Comparison of ENCODE assay signal across 9 cellular contexts in the genomic region with DNA sequence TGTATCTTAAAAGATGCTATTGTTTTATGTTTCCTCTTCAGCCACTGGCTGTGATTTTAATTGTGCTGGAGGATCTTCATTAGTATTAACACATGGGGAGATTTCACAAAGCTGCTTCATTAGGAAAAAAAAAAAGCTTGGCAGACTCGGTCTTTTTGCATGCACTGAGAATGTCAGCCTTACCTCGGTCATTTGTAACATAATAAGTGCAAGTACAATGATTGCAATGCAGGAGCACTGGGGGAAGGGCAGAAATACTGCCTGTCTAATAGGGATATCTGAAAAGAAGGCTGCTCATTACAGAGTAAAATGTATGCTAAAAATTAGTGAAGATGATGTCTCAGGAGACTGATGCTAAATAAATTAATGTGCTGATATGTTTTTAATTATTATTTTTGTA. TPM values are rescaled to one million over a fixed set of nuclear protein-coding genes. Genes with fewer than 3 reads are reported as not detected.
DNase-seq lines count a peak whose midpoint lies in the region; ATAC-seq and TF ChIP-seq lines count a peak whose summit lies in the region.
"Had no signal": no experiment of that assay in that cellular context is flagged by ENCODE, and none has a peak within 500 bp of the region (broad histone marks: within the 10 kb centered on the region; RNA-seq: fewer than 3 reads in every experiment).

No MANE protein-coding gene starts in this region.

- H3K9ac ChIP-seq in neural cell (ENCODE audit: low read length), result peak overlapping the region; percentile 94

- H4K20me1 ChIP-seq in neural cell (ENCODE audit: insufficient read depth), result no peaks in the 10 kb centered on the region

- no peaks in the 10 kb centered on the region for H3K9me3 ChIP-seq in neural cell (ENCODE audit: low read length)

- no peaks in the 10 kb centered on the region for H3K36me3 Mint-ChIP-seq in activated T-cell treated with anti-CD3 and anti-CD28 coated beads, Interleukin-2, amount 50 U/mL, for 4 hours (ENCODE audit: insufficient read depth)
- peaks cover 2% of the 10 kb centered on the region for H3K36me3 Mint-ChIP-seq in activated T-cell treated with anti-CD3 and anti-CD28 coated beads, Interleukin-2, amount 50 U/mL, for 24 hours (ENCODE audit: low read depth)
- H3K36me3 Mint-ChIP-seq: activated naive CD8-positive, alpha-beta T cell treated with anti-CD3 and anti-CD28 coated beads, Interleukin-2, amount 10 ng/mL, durations not matched to agents 7 days and 5 days had no signal

- no peak for ATAC-seq in activated T-cell treated with anti-CD3 and anti-CD28 coated beads, Interleukin-2, amount 50 U/mL, for 4 hours

- TF ChIP-seq CTCF in neural cell (IDR thresholded peaks at IDR 0.05; ENCODE audit: poor library complexity, severe bottlenecking), result no peak

- H3K27ac Mint-ChIP-seq in activated T-cell treated with anti-CD3 and anti-CD28 coated beads, Interleukin-2, amount 50 U/mL, for 24 hours, result no peak overlapping the region
- H3K27ac Mint-ChIP-seq: activated naive CD8-positive, alpha-beta T cell treated with anti-CD3 and anti-CD28 coated beads, Interleukin-2, amount 10 ng/mL, durations not matched to agents 7 days and 5 days had no signal

- H2AFZ ChIP-seq in neural cell (ENCODE audit: low read depth, low read length), result no peak overlapping the region

- peak; percentile 48 for DNase-seq in DMS153 treated with DMSO at 0.1 percent for 48 hours (lab: John Stamatoyannopoulos, UW; ENCODE audit: unreplicated experiment)
- DNase-seq in NCI-H2107 treated with DMSO at 0.1 percent for 48 hours (lab: John Stamatoyannopoulos, UW; ENCODE audit: unreplicated experiment), result peak; percentile 68
- DNase-seq in cerebellar cortex (ENCODE audit: low spot score), result peak; percentile 78
- DNase-seq in activated T-cell treated with anti-CD3 and anti-CD28 coated beads, Interleukin-2, amount 50 U/mL, for 4 hours, result no peak
- DNase-seq in T-helper 9 cell, result no peak
- DNase-seq in activated T-cell treated with anti-CD3 and anti-CD28 coated beads, Interleukin-2, amount 50 U/mL, for 24 hours, result no peak
- DNase-seq in stimulated activated CD8-positive, alpha-beta memory T cell treated with anti-CD3 and anti-CD28 coated beads, Interleukin-4, amount 100 ng/mL, for 48 hours, result no peak
- DNase-seq: activated naive CD8-positive, alpha-beta T cell treated with anti-CD3 and anti-CD28 coated beads, Interleukin-2, amount 10 ng/mL, durations not matched to agents 7 days and 5 days had no signal

- peak overlapping the region; percentile 77 for H3K4me3 ChIP-seq in neural cell (ENCODE audit: low read length)

- no peaks in the 10 kb centered on the region for H3K36me3 ChIP-seq in neural cell (ENCODE audit: insufficient read depth, low read length)

- no peak for TF ChIP-seq EP300 in neural cell (conservative IDR thresholded peaks at IDR 0.05; ENCODE audit: poor library complexity, severe bottlenecking)

- H3K9me2 ChIP-seq in neural cell (ENCODE audit: insufficient read depth, low read length), result no peaks in the 10 kb centered on the region

- H3K27me3 Mint-ChIP-seq in activated T-cell treated with anti-CD3 and anti-CD28 coated beads, Interleukin-2, amount 50 U/mL, for 4 hours (ENCODE audit: low read depth), result peaks cover 18% of the 10 kb centered on the region
- H3K27me3 Mint-ChIP-seq in activated T-cell treated with anti-CD3 and anti-CD28 coated beads, Interleukin-2, amount 50 U/mL, for 24 hours, result peaks cover 33% of the 10 kb centered on the region

- H3K4me2 ChIP-seq in neural cell (ENCODE audit: low read length), result peak overlapping the region; percentile 49

- H3K27me3 ChIP-seq in neural cell (ENCODE audit: insufficient read depth, low read depth, low read length), result no peaks in the 10 kb centered on the region

- peaks cover 8% of the 10 kb centered on the region for H3K4me1 Mint-ChIP-seq in activated T-cell treated with anti-CD3 and anti-CD28 coated beads, Interleukin-2, amount 50 U/mL, for 4 hours (ENCODE audit: low read depth)
- H3K4me1 Mint-ChIP-seq in activated T-cell treated with anti-CD3 and anti-CD28 coated beads, Interleukin-2, amount 50 U/mL, for 24 hours (ENCODE audit: low read depth), result peaks cover 14% of the 10 kb centered on the region

- no peak for TF ChIP-seq RAD21 in neural cell (conservative IDR thresholded peaks at IDR 0.05)

- H3K79me2 ChIP-seq in neural cell (replicated peaks; ENCODE audit: insufficient read depth, low read length), result peaks cover 59% of the 10 kb centered on the region

- peak overlapping the region; percentile 95 for H3K27ac ChIP-seq in neural cell (ENCODE audit: low read length)

- no peaks in the 10 kb centered on the region for H3K9me3 Mint-ChIP-seq in activated T-cell treated with anti-CD3 and anti-CD28 coated beads, Interleukin-2, amount 50 U/mL, for 4 hours
- H3K9me3 Mint-ChIP-seq in activated T-cell treated with anti-CD3 and anti-CD28 coated beads, Interleukin-2, amount 50 U/mL, for 24 hours, result no peaks in the 10 kb centered on the region
- H3K9me3 Mint-ChIP-seq: activated naive CD8-positive, alpha-beta T cell treated with anti-CD3 and anti-CD28 coated beads, Interleukin-2, amount 10 ng/mL, durations not matched to agents 7 days and 5 days had no signal

- no peaks in the 10 kb centered on the region for H3F3A ChIP-seq in neural cell (ENCODE audit: insufficient read depth, low read length, poor library complexity, severe bottlenecking)

- H3K4me3 Mint-ChIP-seq in activated T-cell treated with anti-CD3 and anti-CD28 coated beads, Interleukin-2, amount 50 U/mL, for 4 hours, result no peak overlapping the region
- no peak overlapping the region for H3K4me3 Mint-ChIP-seq in activated T-cell treated with anti-CD3 and anti-CD28 coated beads, Interleukin-2, amount 50 U/mL, for 24 hours
- H3K4me3 Mint-ChIP-seq: activated naive CD8-positive, alpha-beta T cell treated with anti-CD3 and anti-CD28 coated beads, Interleukin-2, amount 10 ng/mL, durations not matched to agents 7 days and 5 days had no signal

TF ChIP-seq in neural cell, 6 proteins besides CTCF, POLR2A, EP300 and RAD21:
- peak; percentile 37 for TF ChIP-seq POLR2AphosphoS5 (IDR thresholded peaks at IDR 0.05)
- TF ChIP-seq EZH2 (IDR thresholded peaks at IDR 0.05; ENCODE audit: borderline replicate concordance, insufficient read depth, low read length, poor library complexity, severe bottlenecking), result no peak

RNA-seq across cellular contexts. Expression of a gene that starts 1.3 kb away (rescaled TPM):
- polyA plus RNA-seq in neural cell, result 103 and 150 TPM in 2 replicates
- 502 and 577 TPM in 2 replicates for polyA minus RNA-seq in neural cell
- 1 to 10 TPM; 5.0 to 6.7 (median 5.1) TPM for total RNA-seq in activated T-cell treated with anti-CD3 and anti-CD28 coated beads, Interleukin-2, amount 50 U/mL, for 4 hours

Comparison
In these comparisons a context has a peak if more than half of its experiments do, and no peak if none do; other contexts are left out.
1. DNase-seq: peak in DMS153 treated with DMSO at 0.1 percent for 48 hours (single experiment), NCI-H2107 treated with DMSO at 0.1 percent for 48 hours (single experiment) and cerebellar cortex (single experiment); none in activated T-cell treated with anti-CD3 and anti-CD28 coated beads, Interleukin-2, amount 50 U/mL, for 4 hours (single experiment), T-helper 9 cell (single experiment), activated T-cell treated with anti-CD3 and anti-CD28 coated beads, Interleukin-2, amount 50 U/mL, for 24 hours (single experiment) and stimulated activated CD8-positive, alpha-beta memory T cell treated with anti-CD3 and anti-CD28 coated beads, Interleukin-4, amount 100 ng/mL, for 48 hours (single experiment).